ENCODE assay signal across 1 cellular context in the genomic region with DNA sequence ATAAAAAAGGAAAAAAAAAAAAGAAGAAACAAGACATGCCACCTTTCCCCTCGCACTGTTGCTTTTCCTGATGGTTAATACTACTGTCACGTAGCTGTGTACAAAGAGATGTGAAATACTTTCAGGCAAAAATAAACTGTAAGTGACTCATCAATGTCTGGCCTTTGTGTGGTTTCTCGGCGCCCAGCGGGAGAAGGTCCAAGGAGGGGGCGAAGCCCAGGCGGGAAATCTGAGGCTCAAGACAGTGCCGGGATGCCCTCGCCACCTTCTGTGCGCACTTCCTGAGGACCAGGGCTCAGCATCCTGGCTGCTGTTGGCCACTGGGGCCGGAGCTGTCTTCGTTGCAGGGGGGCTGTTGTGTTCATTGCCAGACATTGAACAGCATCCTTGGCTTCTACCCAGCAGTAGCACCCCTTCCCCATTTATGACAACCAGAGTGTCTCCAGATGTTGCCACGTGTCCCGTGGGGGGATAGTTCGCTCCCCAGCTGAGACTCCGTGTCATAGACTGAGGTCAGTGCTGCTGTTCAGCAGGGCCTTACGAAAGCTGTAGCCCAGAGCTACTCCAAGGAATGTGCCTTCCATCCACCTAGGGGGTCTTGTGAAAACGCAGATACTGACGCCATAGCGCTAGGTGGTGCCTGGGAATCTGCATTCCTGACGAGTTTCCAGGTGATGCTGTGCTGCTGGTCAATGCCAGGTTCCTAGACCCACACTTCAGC.
TF ChIP-seq lines count a peak whose summit lies in the region.

No MANE protein-coding gene starts in this region.

TF ChIP-seq in SK-N-SH treated with all-trans-retinoic acid at 6 μM for 48 hours, 23 proteins besides CTCF, POLR2A, EP300 and RAD21 (continued from another document):
- TF ChIP-seq ARNTL (CRISPR knock-in tag; IDR thresholded peaks at IDR 0.05; ENCODE audit: borderline replicate concordance, low read depth): no peak
- no peak for TF ChIP-seq ZNF70 (CRISPR knock-in tag; IDR thresholded peaks at IDR 0.05)
- TF ChIP-seq GLIS3 (CRISPR knock-in tag; IDR thresholded peaks at IDR 0.05): no peak
- TF ChIP-seq TSHZ2 (CRISPR knock-in tag; IDR thresholded peaks at IDR 0.05): no peak
- TF ChIP-seq, protein P1, sequence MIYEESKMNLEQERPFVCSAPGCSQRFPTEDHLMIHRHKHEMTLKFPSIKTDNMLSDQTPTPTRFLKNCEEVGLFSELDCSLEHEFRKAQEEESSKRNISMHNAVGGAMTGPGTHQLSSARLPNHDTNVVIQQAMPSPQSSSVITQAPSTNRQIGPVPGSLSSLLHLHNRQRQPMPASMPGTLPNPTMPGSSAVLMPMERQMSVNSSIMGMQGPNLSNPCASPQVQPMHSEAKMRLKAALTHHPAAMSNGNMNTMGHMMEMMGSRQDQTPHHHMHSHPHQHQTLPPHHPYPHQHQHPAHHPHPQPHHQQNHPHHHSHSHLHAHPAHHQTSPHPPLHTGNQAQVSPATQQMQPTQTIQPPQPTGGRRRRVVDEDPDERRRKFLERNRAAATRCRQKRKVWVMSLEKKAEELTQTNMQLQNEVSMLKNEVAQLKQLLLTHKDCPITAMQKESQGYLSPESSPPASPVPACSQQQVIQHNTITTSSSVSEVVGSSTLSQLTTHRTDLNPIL (CRISPR knock-in tag; IDR thresholded peaks at IDR 0.05; ENCODE audit: low read depth): no peak
- no peak for TF ChIP-seq BACH2 (CRISPR knock-in tag; IDR thresholded peaks at IDR 0.05; ENCODE audit: borderline replicate concordance)
- TF ChIP-seq SNAI2 (CRISPR knock-in tag; IDR thresholded peaks at IDR 0.05): no peak
- TF ChIP-seq ZFP30 (CRISPR knock-in tag; IDR thresholded peaks at IDR 0.05): no peak
